10 cellular contexts compared by ENCODE assay signal in the genomic region with DNA sequence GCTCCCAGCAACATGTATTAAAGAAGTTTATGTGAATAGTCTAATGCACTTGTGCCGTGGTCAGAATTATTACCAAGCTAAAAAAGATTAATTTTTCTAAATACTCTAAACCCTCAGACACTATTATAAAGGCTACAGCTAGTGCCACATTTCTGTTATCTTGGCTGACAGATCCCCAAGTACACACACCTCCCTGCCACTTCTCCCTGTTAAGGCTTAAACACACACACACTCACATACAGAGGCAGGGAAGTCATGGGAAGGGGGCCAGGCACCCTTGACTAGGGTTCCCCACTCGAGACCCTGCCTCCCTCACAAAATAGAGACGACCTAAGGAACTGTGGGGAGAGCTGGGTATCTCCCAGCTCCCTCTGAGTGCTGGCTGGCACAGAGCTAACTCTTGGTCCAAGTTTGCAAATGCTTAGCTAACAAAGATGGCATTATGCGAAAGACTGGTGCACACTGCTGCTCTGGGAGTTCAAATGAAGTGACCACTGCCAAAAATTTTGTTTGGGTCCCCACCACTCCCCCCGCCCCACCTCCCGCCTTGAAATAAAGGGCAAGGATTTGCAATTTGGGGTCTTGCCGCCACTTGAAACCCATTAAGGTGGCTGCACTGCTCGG. TPM values are rescaled to one million over a fixed set of nuclear protein-coding genes. Genes with fewer than 3 reads are reported as not detected.
DNase-seq lines count a peak whose midpoint lies in the region; TF ChIP-seq lines count a peak whose summit lies in the region.
"Had no signal": no experiment of that assay in that cellular context is flagged by ENCODE, and none has a peak within 500 bp of the region (broad histone marks: within the 10 kb centered on the region; RNA-seq: fewer than 3 reads in every experiment).

No MANE protein-coding gene starts in this region.

- H3K79me1 ChIP-seq in mesendoderm (ENCODE audit: low read length) = peaks cover 55% of the 10 kb centered on the region

- peak overlapping the region; percentile 24 for H3K23ac ChIP-seq in mesendoderm (ENCODE audit: low read length)

- WGBS in mesendoderm (ENCODE audit: extremely low coverage, insufficient coverage, low lambda C conversion rate) = no CpG with 5 or more reads among the region's 8 CpGs

- no peak overlapping the region for H2BK15ac ChIP-seq in mesendoderm (replicated peaks; ENCODE audit: low read depth)

- no peak overlapping the region for H4K8ac ChIP-seq in mesendoderm (ENCODE audit: low read depth, low read length)

- peak; percentile 15 for TF ChIP-seq POLR2A in erythroblast (IDR thresholded peaks at IDR 0.05; ENCODE audit: low read length)

- no peak overlapping the region for H3K9ac ChIP-seq in mesendoderm (ENCODE audit: low read length)

- H3K4me3 ChIP-seq in mesendoderm (ENCODE audit: low read length) = no peak overlapping the region

- no peaks in the 10 kb centered on the region for H3K27me3 ChIP-seq in mesendoderm (ENCODE audit: insufficient read depth, low read length, poor library complexity)

- no peak overlapping the region for H2BK120ac ChIP-seq in mesendoderm (ENCODE audit: low read depth, low read length)

- H2AK5ac ChIP-seq in mesendoderm (ENCODE audit: low read length) = no peak overlapping the region

- H3K27ac ChIP-seq in mesendoderm (ENCODE audit: low read depth, low read length) (no peak overlapping the region), substantia nigra (ENCODE audit: low read depth, low read length, poor library complexity, severe bottlenecking) (peak overlapping the region; percentile 31)

- H3K36me3 Mint-ChIP-seq in T-helper 1 cell treated with Interleukin-12 subunit alpha and Interleukin-12 subunit beta and Interleukin-4 antibody, amounts not matched to agents 30 μg/mL and 1 μg/mL, for 36 hours (ENCODE audit: low read depth) = peaks cover 52% of the 10 kb centered on the region

- peaks cover 42% of the 10 kb centered on the region for H3K36me3 ChIP-seq in mesendoderm (ENCODE audit: control insufficient read depth, insufficient read depth, low read length)

- H3K18ac ChIP-seq in mesendoderm (ENCODE audit: low read length) = no peak overlapping the region

- no peak overlapping the region for H3K56ac ChIP-seq in mesendoderm (ENCODE audit: low read length)

- H3K27me3 Mint-ChIP-seq in T-helper 1 cell treated with Interleukin-12 subunit alpha and Interleukin-12 subunit beta and Interleukin-4 antibody, amounts not matched to agents 30 μg/mL and 1 μg/mL, for 36 hours (ENCODE audit: low read depth) = no peaks in the 10 kb centered on the region
- H3K27me3 Mint-ChIP-seq: activated B cell treated with CpG ODN at 0.5 μM for 24 hours; dendritic cell treated with granulocyte-macrophage colony-stimulating factor and Interleukin-4, amounts not matched to agents 40 ng/mL and 50 ng/mL, for 4 days had no signal

- no peak for DNase-seq in T-helper 1 cell
- DNase-seq in erythroblast (lab: John Stamatoyannopoulos, UW) = peak; percentile 64 to 78
- DNase-seq in mesendoderm = no peak
- DNase-seq in substantia nigra (lab: John Stamatoyannopoulos, UW) = peak in 39 of 49 donors; percentile 14 to 79 (median 42)
- DNase-seq in NCI-H748 treated with DMSO at 0.1 percent for 48 hours (lab: John Stamatoyannopoulos, UW) = no peak
- DNase-seq in NCI-H2227 treated with DMSO at 0.1 percent for 48 hours (lab: John Stamatoyannopoulos, UW) = no peak
- DNase-seq in islet precursor cell = no peak
- DNase-seq: activated B cell treated with CpG ODN at 0.5 μM for 24 hours had no signal

- no peak overlapping the region for H3K4me3 Mint-ChIP-seq in T-helper 1 cell treated with Interleukin-12 subunit alpha and Interleukin-12 subunit beta and Interleukin-4 antibody, amounts not matched to agents 30 μg/mL and 1 μg/mL, for 36 hours
- H3K4me3 Mint-ChIP-seq: activated B cell treated with CpG ODN at 0.5 μM for 24 hours; dendritic cell treated with granulocyte-macrophage colony-stimulating factor and Interleukin-4, amounts not matched to agents 40 ng/mL and 50 ng/mL, for 4 days had no signal

- H3K79me2 ChIP-seq in mesendoderm (ENCODE audit: control insufficient read depth, insufficient read depth, low read length) = peaks cover 91% of the 10 kb centered on the region

- H3K9me3 Mint-ChIP-seq in T-helper 1 cell treated with Interleukin-12 subunit alpha and Interleukin-12 subunit beta and Interleukin-4 antibody, amounts not matched to agents 30 μg/mL and 1 μg/mL, for 36 hours = no peaks in the 10 kb centered on the region
- H3K9me3 Mint-ChIP-seq: activated B cell treated with CpG ODN at 0.5 μM for 24 hours; dendritic cell treated with granulocyte-macrophage colony-stimulating factor and Interleukin-4, amounts not matched to agents 40 ng/mL and 50 ng/mL, for 4 days had no signal

- no peak overlapping the region for H2BK5ac ChIP-seq in mesendoderm (ENCODE audit: low read length)

- H3K4me2 ChIP-seq in mesendoderm (ENCODE audit: low read length) = no peak overlapping the region

- no peak overlapping the region for H3K4ac ChIP-seq in mesendoderm (ENCODE audit: low read depth, low read length)

- H4K5ac ChIP-seq in mesendoderm (ENCODE audit: low read length) = no peak overlapping the region

- peaks cover 36% of the 10 kb centered on the region for H3K4me1 Mint-ChIP-seq in T-helper 1 cell treated with Interleukin-12 subunit alpha and Interleukin-12 subunit beta and Interleukin-4 antibody, amounts not matched to agents 30 μg/mL and 1 μg/mL, for 36 hours (ENCODE audit: low read depth)
- H3K4me1 Mint-ChIP-seq: activated B cell treated with CpG ODN at 0.5 μM for 24 hours had no signal

- peak overlapping the region; percentile 49 for H3K27ac Mint-ChIP-seq in T-helper 1 cell treated with Interleukin-12 subunit alpha and Interleukin-12 subunit beta and Interleukin-4 antibody, amounts not matched to agents 30 μg/mL and 1 μg/mL, for 36 hours
- H3K27ac Mint-ChIP-seq: activated B cell treated with CpG ODN at 0.5 μM for 24 hours; dendritic cell treated with granulocyte-macrophage colony-stimulating factor and Interleukin-4, amounts not matched to agents 40 ng/mL and 50 ng/mL, for 4 days had no signal

- H3K4me1 ChIP-seq in mesendoderm (ENCODE audit: control insufficient read depth, low read depth, low read length) = peaks cover 3% of the 10 kb centered on the region

RNA-seq across cellular contexts. Expression of a gene that starts 9.8 kb away (rescaled TPM):
- polyA plus RNA-seq in mesendoderm (2013, experiment 1 of 2) = 143 TPM
- polyA plus RNA-seq in mesendoderm (2013, experiment 2 of 2) = 152 TPM

Comparison
In these comparisons a context has a peak if more than half of its experiments do, and no peak if none do; other contexts are left out.
1. DNase-seq: peak in erythroblast (2 of 2) and substantia nigra (39 of 49); none in T-helper 1 cell (0 of 5), mesendoderm (single experiment), NCI-H748 treated with DMSO at 0.1 percent for 48 hours (single experiment), NCI-H2227 treated with DMSO at 0.1 percent for 48 hours (single experiment) and islet precursor cell (single experiment).